Comparison of ENCODE assay signal across 20 cellular contexts in the genomic region with DNA sequence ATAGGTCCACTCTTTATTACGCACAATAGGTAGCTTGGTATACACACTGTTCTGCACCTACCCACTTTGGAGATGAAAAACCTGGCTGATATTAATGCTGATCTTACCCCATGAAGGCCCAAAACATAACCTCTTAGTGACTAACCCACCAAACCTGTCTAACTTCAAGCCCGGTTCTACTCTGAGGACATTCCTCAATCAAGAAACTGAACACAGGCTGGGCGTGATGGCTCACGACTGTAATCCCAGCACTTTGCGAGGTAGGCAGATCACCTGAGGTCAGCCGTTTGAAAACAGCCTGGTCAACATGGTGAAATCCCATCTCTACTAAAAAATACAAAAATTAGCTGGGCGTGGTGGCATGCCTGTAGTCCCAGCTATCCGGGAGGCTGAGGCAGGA.
"Had no signal": no experiment of that assay in that cellular context is flagged by ENCODE, and none has a peak within 500 bp of the region (broad histone marks: within the 10 kb centered on the region; RNA-seq: fewer than 3 reads in every experiment).

No MANE protein-coding gene starts in this region.

- H3K9me3 Mint-ChIP-seq: activated T-cell treated with anti-CD3 and anti-CD28 coated beads, Interleukin-2, amount 50 U/mL, for 24 hours; activated T-helper 2 cell treated with anti-CD3 and anti-CD28 coated beads, Interferon-gamma antibody, Interleukin-2, Interleukin-4, amounts not matched to agents 10 μg/mL and 5 μg/mL and 100 μg/mL, durations not matched to agents 14 hours and 24 hours and 36 hours; mesothelial cell of epicardium; naive thymus-derived CD8-positive, alpha-beta T cell; neural progenitor cell; stimulated activated naive B cell treated with anti-CD40 and anti-IgM and Interleukin-4, amounts not matched to agents 10 μg/mL and 1 μg/mL and 100 μg/mL, for 72 hours had no signal

- H3K4me2 ChIP-seq: neural progenitor cell, smooth muscle cell had no signal

- H3K27me3 Mint-ChIP-seq: activated naive CD8-positive, alpha-beta T cell; activated T-cell treated with anti-CD3 and anti-CD28 coated beads, Interleukin-2, amount 50 U/mL, for 24 hours; naive thymus-derived CD8-positive, alpha-beta T cell; stimulated activated naive B cell treated with anti-CD40 and anti-IgM and Interleukin-4, amounts not matched to agents 10 μg/mL and 1 μg/mL and 100 μg/mL, for 72 hours had no signal

- H3K4me3 Mint-ChIP-seq: activated naive CD8-positive, alpha-beta T cell; activated T-cell treated with anti-CD3 and anti-CD28 coated beads, Interleukin-2, amount 50 U/mL, for 24 hours; mesothelial cell of epicardium; naive thymus-derived CD8-positive, alpha-beta T cell; neural progenitor cell; stimulated activated naive B cell treated with anti-CD40 and anti-IgM and Interleukin-4, amounts not matched to agents 10 μg/mL and 1 μg/mL and 100 μg/mL, for 72 hours had no signal

- DNase-seq: activated CD4-positive, alpha-beta T cell treated with anti-CD3 and anti-CD28 coated beads, Interleukin-2, amount 50 U/mL, for 1 hour; activated CD4-positive, CD25-positive, alpha-beta regulatory T cell treated with anti-CD3 and anti-CD28 coated beads, Interleukin-2, amount 50 U/mL, for 72 hours; activated CD8-positive, alpha-beta memory T cell treated with anti-CD3 and anti-CD28 coated beads, Interleukin-2, amount 50 U/mL, for 4 hours; activated naive CD4-positive, alpha-beta T cell; activated T-cell treated with anti-CD3 and anti-CD28 coated beads, Interleukin-2, amount 50 U/mL, for 24 hours; adrenal gland; cerebellar nuclear complex; left ventricle myocardium inferior; naive thymus-derived CD8-positive, alpha-beta T cell; sigmoid colon; stimulated activated CD4-positive, alpha-beta T cell treated with anti-CD3 and anti-CD28 coated beads, Interleukin-15, amount 100 ng/mL, for 24 hours; stimulated activated naive B cell treated with anti-CD40 and anti-IgM and Interleukin-4, amounts not matched to agents 10 μg/mL and 1 μg/mL and 100 μg/mL, for 72 hours; upper lobe of left lung had no signal

- H3K27ac Mint-ChIP-seq: activated naive CD8-positive, alpha-beta T cell; activated T-cell treated with anti-CD3 and anti-CD28 coated beads, Interleukin-2, amount 50 U/mL, for 24 hours; activated T-helper 2 cell treated with anti-CD3 and anti-CD28 coated beads, Interferon-gamma antibody, Interleukin-2, Interleukin-4, amounts not matched to agents 10 μg/mL and 5 μg/mL and 100 μg/mL, durations not matched to agents 14 hours and 24 hours and 36 hours; mesothelial cell of epicardium; naive thymus-derived CD8-positive, alpha-beta T cell; neural progenitor cell; stimulated activated naive B cell treated with anti-CD40 and anti-IgM and Interleukin-4, amounts not matched to agents 10 μg/mL and 1 μg/mL and 100 μg/mL, for 72 hours had no signal

- H3K9me3 ChIP-seq: adrenal gland, left ventricle myocardium inferior, sigmoid colon, upper lobe of left lung had no signal

- H2AFZ ChIP-seq: neural progenitor cell had no signal

- H3K9ac ChIP-seq: neural progenitor cell had no signal

- H3K4me3 ChIP-seq: adrenal gland, coronary artery, left ventricle myocardium inferior, neural progenitor cell, sigmoid colon, smooth muscle cell, upper lobe of left lung had no signal

- H3K27ac ChIP-seq: adrenal gland, coronary artery, foreskin keratinocyte, left ventricle myocardium inferior, neural progenitor cell, sigmoid colon, upper lobe of left lung had no signal

- H3K27me3 ChIP-seq: adrenal gland, foreskin keratinocyte, neural progenitor cell, sigmoid colon, upper lobe of left lung had no signal

- H3K36me3 ChIP-seq: neural progenitor cell had no signal

- H3K4me1 ChIP-seq: foreskin keratinocyte, neural progenitor cell, sigmoid colon had no signal

- H3K4me1 Mint-ChIP-seq: neural progenitor cell had no signal
